In genomic region chr3:11570251-11570650, GRCh38 we compare ENCODE assay signal across 12 cellular contexts.
DNase-seq lines count a peak whose midpoint lies in the region; ATAC-seq, FAIRE-seq and TF ChIP-seq lines count a peak whose summit lies in the region.
"Had no signal": no experiment of that assay in that cellular context is flagged by ENCODE, and none has a peak within 500 bp of the region (broad histone marks: within the 10 kb centered on the region; RNA-seq: fewer than 3 reads in every experiment).

No MANE protein-coding gene starts in this region.

- peaks cover 57% of the 10 kb centered on the region for H3K79me2 ChIP-seq in fibroblast of lung (ENCODE audit: control insufficient read depth, insufficient read depth, low read length)

- TF ChIP-seq EP300 in sigmoid colon (IDR thresholded peaks at IDR 0.05): no peak

- H3K27me3 ChIP-seq in BE2C (no peaks in the 10 kb centered on the region), fibroblast of lung (ENCODE audit: control insufficient read depth, insufficient read depth, low read length) (no peaks in the 10 kb centered on the region), sigmoid colon (no peaks in the 10 kb centered on the region)

- no peak overlapping the region for H3K4me2 ChIP-seq in fibroblast of lung (ENCODE audit: extremely low read depth, insufficient read depth, low read length)

- no peak overlapping the region for H3K9ac ChIP-seq in fibroblast of lung (ENCODE audit: insufficient read depth, low read length)

- intact Hi-C loops in sigmoid colon (cut with DNase I): no loop called here

- H3K9me3 ChIP-seq in BE2C (no peaks in the 10 kb centered on the region), fibroblast of lung (ENCODE audit: control insufficient read depth, insufficient read depth, low read depth, low read length) (no peaks in the 10 kb centered on the region), sigmoid colon (no peaks in the 10 kb centered on the region)

- CTCF ChIA-PET in RWPE1 (lab: Yijun Ruan, JAX): interaction anchor here (1.4 kb wide), 1 partner anchor 30 kb away, joined by 4 read pairs; no protein-coding TSS in a partner anchor

- no peak overlapping the region for H2AFZ ChIP-seq in fibroblast of lung (ENCODE audit: low read length)

- DNase-seq in BE2C (peak; percentile 52), RWPE1 (ENCODE audit: low spot score) (no peak), fibroblast of lung (ENCODE audit: low read depth in 2 of 2) (no peak), sigmoid colon (no peak), GM19239 (ENCODE audit: insufficient read length, low spot score) (no peak)
- no peak for DNase-seq in stimulated activated CD8-positive, alpha-beta memory T cell treated with anti-CD3 and anti-CD28 coated beads, Interleukin-4, amount 100 ng/mL, for 48 hours
- DNase-seq: activated T-cell treated with anti-CD3 and anti-CD28 coated beads, Interleukin-2, amount 50 U/mL, for 48 hours; hippocampal formation; NCI-H1105 treated with DMSO at 0.1 percent for 48 hours; stimulated activated CD4-positive, alpha-beta T cell treated with anti-CD3 and anti-CD28 coated beads, Interleukin-4, amount 100 ng/mL, for 24 hours had no signal

- POLR2A ChIA-PET in RWPE1 (lab: Yijun Ruan, JAX; ENCODE audit: low non-redundant PET): no interaction called here

- ATAC-seq in HG02763 (IDR thresholded peaks at IDR 0.05; ENCODE audit: unreplicated experiment) (no peak), HG03095 (IDR thresholded peaks at IDR 0.05; ENCODE audit: unreplicated experiment) (no peak)

- H3K27ac ChIP-seq in RWPE1: peak overlapping the region; percentile 99
- peak overlapping the region; percentile 95 for H3K27ac ChIP-seq in fibroblast of lung (ENCODE audit: insufficient read depth, low read length)
- peak overlapping the region; percentile 73 to 91 (median 86) for H3K27ac ChIP-seq in sigmoid colon

- no peaks in the 10 kb centered on the region; the same call in 1 of the 2 replicates for H3K4me1 ChIP-seq in BE2C
- peaks cover 19% of the 10 kb centered on the region for H3K4me1 ChIP-seq in fibroblast of lung (ENCODE audit: control insufficient read depth, extremely low read depth, insufficient read depth, low read length)
- peaks cover 0 to 60% (median 31%) of the 10 kb centered on the region in 4 donors for H3K4me1 ChIP-seq in sigmoid colon

- TF ChIP-seq CTCF in BE2C (IDR thresholded peaks at IDR 0.05; ENCODE audit: low read depth, low read length) (no peak), RWPE1 (conservative IDR thresholded peaks at IDR 0.05; ENCODE audit: low read depth) (no peak), fibroblast of lung (conservative IDR thresholded peaks at IDR 0.05 in 1 of 2, IDR thresholded peaks at IDR 0.05 in 1 of 2; ENCODE audit: low read depth in 1 of 2, low read length in 2 of 2) (no peak), sigmoid colon (IDR thresholded peaks at IDR 0.05) (no peak)

- WGBS in sigmoid colon, 2 donors: 81 to 82% methylated on average over 13 of the region's 13 CpGs

- no peaks in the 10 kb centered on the region for H3K36me3 ChIP-seq in BE2C
- H3K36me3 ChIP-seq in fibroblast of lung (ENCODE audit: control insufficient read depth, insufficient read depth, low read length): peaks cover 5% of the 10 kb centered on the region
- peaks cover 0 to 21% (median 0%) of the 10 kb centered on the region in 4 donors for H3K36me3 ChIP-seq in sigmoid colon

- no peak overlapping the region for H3K4me3 ChIP-seq in BE2C (ENCODE audit: low read depth, low read length)
- no peak overlapping the region for H3K4me3 ChIP-seq in fibroblast of lung (replicated peaks in 1 of 4; ENCODE audit: control extremely low read depth in 1 of 4, insufficient read depth in 1 of 4, low read depth in 3 of 4, low read length in 4 of 4)
- H3K4me3 ChIP-seq in sigmoid colon: no peak overlapping the region

- H4K20me1 ChIP-seq in fibroblast of lung (ENCODE audit: control insufficient read depth, extremely low read depth, insufficient read depth, low read length): no peaks in the 10 kb centered on the region

- no peak for TF ChIP-seq POLR2A in sigmoid colon (IDR thresholded peaks at IDR 0.05)

- no peak for FAIRE-seq in GM19239 (lab: Jason Lieb, UNC)
